ENCODE assay signal across 2 cellular contexts in genomic region chr10:71024490-71024889, GRCh38.
TF ChIP-seq lines count a peak whose summit lies in the region.

No MANE protein-coding gene starts in this region.

TF ChIP-seq in HCT116, 20 proteins besides CTCF, POLR2A, EP300 and RAD21 (continued from another document):
- TF ChIP-seq REST (IDR thresholded peaks at IDR 0.05; ENCODE audit: low read depth) (no peak), MAX (IDR thresholded peaks at IDR 0.05) (no peak), EZH2phosphoT487 (IDR thresholded peaks at IDR 0.05; ENCODE audit: borderline replicate concordance) (no peak), ZNF274 (IDR thresholded peaks at IDR 0.05; ENCODE audit: low read depth, low read length) (no peak), SP1 (IDR thresholded peaks at IDR 0.05; ENCODE audit: low read depth) (no peak), SRF (IDR thresholded peaks at IDR 0.05; ENCODE audit: low read depth) (no peak), EGR1 (IDR thresholded peaks at IDR 0.05; ENCODE audit: low read depth) (no peak)

TF ChIP-seq in K562, 482 proteins besides CTCF, POLR2A, EP300 and RAD21 (continues in another document):
- TF ChIP-seq CUX1 (CRISPR knock-in tag; IDR thresholded peaks at IDR 0.05) (no peak), GATAD2A (IDR thresholded peaks at IDR 0.05) (no peak), MAFK (IDR thresholded peaks at IDR 0.05; ENCODE audit: low read length) (peak; percentile 69; the same call in 1 of the 2 replicates), ZNF124 (CRISPR knock-in tag; IDR thresholded peaks at IDR 0.05) (no peak), NR4A1 (CRISPR knock-in tag; IDR thresholded peaks at IDR 0.05) (no peak), NR4A1 (tag; IDR thresholded peaks at IDR 0.05) (no peak), NR2C2 (CRISPR knock-in tag; IDR thresholded peaks at IDR 0.05) (no peak), NR2C2 (tag; IDR thresholded peaks at IDR 0.05) (peak; percentile 44; the same call in 1 of the 2 replicates), CTBP1 (IDR thresholded peaks at IDR 0.05; ENCODE audit: borderline replicate concordance) (no peak), TRIM28 (IDR thresholded peaks at IDR 0.05) (no peak), NFE2 (IDR thresholded peaks at IDR 0.05; ENCODE audit: low read depth) (peak; percentile 91), ZNF398 (CRISPR knock-in tag; IDR thresholded peaks at IDR 0.05) (no peak), NKRF (IDR thresholded peaks at IDR 0.05; ENCODE audit: borderline replicate concordance) (no peak), MTA3 (IDR thresholded peaks at IDR 0.05; ENCODE audit: borderline replicate concordance) (no peak), ZNF507 (tag; conservative IDR thresholded peaks at IDR 0.05) (no peak), MAFF (IDR thresholded peaks at IDR 0.05; ENCODE audit: low read length) (peak; percentile 80), ZNF518B (CRISPR knock-in tag; IDR thresholded peaks at IDR 0.05) (no peak), HDGF (IDR thresholded peaks at IDR 0.05) (no peak), CREB3 (tag; conservative IDR thresholded peaks at IDR 0.05; ENCODE audit: low read depth) (no peak), ZNF316 (IDR thresholded peaks at IDR 0.05) (peak; percentile 79), NFE2L1 (tag; IDR thresholded peaks at IDR 0.05; ENCODE audit: borderline replicate concordance, low read depth) (peak; percentile 78), YY1 (IDR thresholded peaks at IDR 0.05; ENCODE audit: borderline replicate concordance in 1 of 3, control insufficient read depth in 1 of 3, extremely low read depth in 1 of 3, insufficient read depth in 3 of 3, insufficient read length in 1 of 3, insufficient replicate concordance in 2 of 3, low read depth in 1 of 3, low read length in 2 of 3) (no peak), BRD9 (IDR thresholded peaks at IDR 0.05; ENCODE audit: low read depth, partially characterized antibody) (no peak), PRDM10 (IDR thresholded peaks at IDR 0.05; ENCODE audit: partially characterized antibody) (peak; percentile 45), ELK1 (CRISPR knock-in tag; IDR thresholded peaks at IDR 0.05) (no peak), MCM3 (IDR thresholded peaks at IDR 0.05) (no peak), ZNF444 (CRISPR knock-in tag; IDR thresholded peaks at IDR 0.05) (no peak), GTF2F1 (IDR thresholded peaks at IDR 0.05; ENCODE audit: low read depth, low read length) (no peak), L3MBTL2 (IDR thresholded peaks at IDR 0.05) (peak; percentile 66), ZNF311 (CRISPR knock-in tag; IDR thresholded peaks at IDR 0.05) (no peak)
